ENCODE assay signal across 19 cellular contexts in the genomic region with DNA sequence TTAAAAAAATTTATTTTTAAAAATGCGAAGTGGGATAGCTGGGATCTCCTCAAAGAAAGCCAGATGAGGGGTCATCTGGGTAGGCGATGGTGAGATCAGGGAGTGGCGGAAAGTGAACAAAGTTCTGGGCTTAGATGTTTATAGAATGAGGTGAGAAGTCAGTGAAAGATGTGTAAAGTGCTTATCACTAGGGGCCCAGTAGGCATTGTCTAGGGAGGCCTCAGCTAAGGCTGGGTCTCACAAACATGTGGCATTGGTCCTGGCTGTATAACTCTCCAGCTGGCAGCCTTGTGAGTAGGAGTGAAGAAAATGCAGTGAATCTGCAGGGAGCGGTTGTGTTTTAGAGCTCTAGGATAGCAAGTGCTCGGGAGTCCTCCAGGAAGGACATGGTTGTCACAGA. TPM values are rescaled to one million over a fixed set of nuclear protein-coding genes. Genes with fewer than 3 reads are reported as not detected.
A peak's percentile ranks its signal among the peaks of the same experiment; 100 is the strongest.
DNase-seq lines count a peak whose midpoint lies in the region; ATAC-seq, FAIRE-seq and TF ChIP-seq lines count a peak whose summit lies in the region.
"Had no signal": no experiment of that assay in that cellular context is flagged by ENCODE, and none has a peak within 500 bp of the region (broad histone marks: within the 10 kb centered on the region; RNA-seq: fewer than 3 reads in every experiment).

No MANE protein-coding gene starts in this region.

- TF ChIP-seq CTCF in A549 (IDR thresholded peaks at IDR 0.05): no peak
- TF ChIP-seq CTCF in GM23338 (conservative IDR thresholded peaks at IDR 0.05; ENCODE audit: low read depth in 2 of 2): no peak
- TF ChIP-seq CTCF in H1 (IDR thresholded peaks at IDR 0.05; ENCODE audit: control extremely low read depth in 1 of 3, insufficient read depth in 1 of 3, low read depth in 1 of 3, low read length in 3 of 3): no peak
- TF ChIP-seq CTCF in mucosa of descending colon (IDR thresholded peaks at IDR 0.05): no peak

- H3K4me3 ChIP-seq in A549: no peak overlapping the region
- no peak overlapping the region for H3K4me3 ChIP-seq in GM23338
- no peak overlapping the region for H3K4me3 ChIP-seq in H1 (ENCODE audit: extremely low read depth in 1 of 4, insufficient read depth in 2 of 4, low read depth in 3 of 4, low read length in 4 of 4)
- H3K4me3 ChIP-seq in mucosa of descending colon: no peak overlapping the region
- H3K4me3 ChIP-seq: HAP-1 had no signal

- no peaks in the 10 kb centered on the region for H3K9me2 ChIP-seq in GM23338 (ENCODE audit: insufficient read depth)

- no peaks in the 10 kb centered on the region for H3K36me3 Mint-ChIP-seq in GM23338 (ENCODE audit: low read depth)

- no peak overlapping the region for H3K9ac ChIP-seq in H1 (replicated peaks in 1 of 4; ENCODE audit: extremely low read depth in 1 of 4, low read depth in 3 of 4, low read length in 3 of 4)

- TF ChIP-seq RAD21 in A549 (conservative IDR thresholded peaks at IDR 0.05 in 1 of 2, IDR thresholded peaks at IDR 0.05 in 1 of 2) (no peak), H1 (IDR thresholded peaks at IDR 0.05 in 1 of 2, conservative IDR thresholded peaks at IDR 0.05 in 1 of 2; ENCODE audit: low read depth in 2 of 2, low read length in 2 of 2) (no peak)

- H2BK120ac ChIP-seq in H1 (replicated peaks; ENCODE audit: low read depth, low read length): no peak overlapping the region

- H3K4me2 ChIP-seq in A549 (no peak overlapping the region), GM23338 (peak overlapping the region; percentile 49; the same call in 1 of the 2 replicates), H1 (ENCODE audit: insufficient read depth in 1 of 2, low read depth in 2 of 2, low read length in 2 of 2) (no peak overlapping the region; a peak in 1 of 4 replicates)

- H3K9me3 ChIP-seq in A549 (no peaks in the 10 kb centered on the region), H1 (ENCODE audit: insufficient read depth in 2 of 2, low read depth in 1 of 2, low read length in 1 of 2) (no peaks in the 10 kb centered on the region), mucosa of descending colon (no peaks in the 10 kb centered on the region)
- H3K9me3 ChIP-seq: BE2C, Caco-2, HAP-1 had no signal

- H3F3A ChIP-seq in GM23338 (replicated peaks; ENCODE audit: low read depth): no peaks in the 10 kb centered on the region

- WGBS in A549 (ENCODE audit: missing lambda C conversion rate): 94% methylated on average over 5 of the region's 5 CpGs
- 90 to 100% methylated on average over 1 to 5 of the region's 5 CpGs for WGBS in H1 (ENCODE audit: extremely low coverage in 1 of 2, insufficient coverage in 1 of 2, insufficient read length in 1 of 2, insufficient replicate concordance in 2 of 2, low coverage in 1 of 2, low lambda C conversion rate in 2 of 2, missing lambda C conversion rate in 1 of 2), 2 experiments

- no peak for DNase-seq in A549 (ENCODE audit: low read depth in 1 of 2, low spot score in 1 of 2)
- DNase-seq in GM23338 (ENCODE audit: low spot score): no peak
- DNase-seq in H1 (ENCODE audit: low read depth in 1 of 2, low spot score in 2 of 2): no peak
- DNase-seq in mucosa of descending colon: no peak
- DNase-seq in hippocampal formation (lab: John Stamatoyannopoulos, UW): no peak
- DNase-seq in caudate nucleus (lab: John Stamatoyannopoulos, UW): no peak
- no peak for DNase-seq in activated effector memory CD4-positive, alpha-beta T cell treated with anti-CD3 and anti-CD28 coated beads, Interleukin-2, amount 50 U/mL, for 16 hours
- DNase-seq: 8988T; BE2C; C1 segment of cervical spinal cord; Caco-2; CD4-positive, alpha-beta T cell; GDM1; IMR-90; KBM-7 had no signal

- no peak overlapping the region for H3K18ac ChIP-seq in H1 (ENCODE audit: extremely low read depth, low read length)

- H3K27me3 ChIP-seq in GM23338 (ENCODE audit: insufficient read depth): no peaks in the 10 kb centered on the region
- H3K27me3 ChIP-seq in H1 (replicated peaks in 1 of 4; ENCODE audit: control insufficient read depth in 3 of 4, extremely low read depth in 1 of 4, insufficient read depth in 3 of 4, low read length in 3 of 4): no peaks in the 10 kb centered on the region
- H3K27me3 ChIP-seq: BE2C had no signal

- no peak overlapping the region for H4K8ac ChIP-seq in H1 (ENCODE audit: extremely low read depth, insufficient read depth, low read length)

- no peak overlapping the region for H3K4me3 Mint-ChIP-seq in GM23338
- H3K4me3 Mint-ChIP-seq: CD4-positive, alpha-beta T cell had no signal

- no peak overlapping the region for H4K5ac ChIP-seq in H1 (ENCODE audit: insufficient read length, low read depth, low read length)

- H2AFZ ChIP-seq in GM23338 (no peak overlapping the region), H1 (ENCODE audit: low read length) (no peak overlapping the region)

- H2BK5ac ChIP-seq in H1 (ENCODE audit: low read depth, low read length): no peak overlapping the region

- H3K27ac ChIP-seq in A549: no peak overlapping the region
- no peak overlapping the region for H3K27ac ChIP-seq in GM23338 (ENCODE audit: low read depth)
- H3K27ac ChIP-seq in H1 (ENCODE audit: low read depth, low read length): no peak overlapping the region
- H3K27ac ChIP-seq in caudate nucleus (ENCODE audit: low read depth, low read length): no peak overlapping the region
- H3K27ac ChIP-seq: HL-60 had no signal

- no peak overlapping the region for H3K23ac ChIP-seq in H1 (ENCODE audit: insufficient read length)

- peak overlapping the region; percentile 65; the same call in 1 of the 2 replicates for H2AK5ac ChIP-seq in H1 (ENCODE audit: low read depth, low read length)

- H3K79me1 ChIP-seq in H1 (ENCODE audit: low read depth, low read length): peaks cover 10% of the 10 kb centered on the region

- H3K27ac Mint-ChIP-seq in GM23338: no peak overlapping the region
- H3K27ac Mint-ChIP-seq: CD4-positive, alpha-beta T cell had no signal

- TF ChIP-seq EP300 in A549 (IDR thresholded peaks at IDR 0.05) (no peak), H1 (IDR thresholded peaks at IDR 0.05; ENCODE audit: borderline replicate concordance in 1 of 2, low read depth in 2 of 2, low read length in 2 of 2) (no peak)

- TF ChIP-seq POLR2A in A549 (IDR thresholded peaks at IDR 0.05; ENCODE audit: low read length) (no peak), H1 (IDR thresholded peaks at IDR 0.05; ENCODE audit: control extremely low read depth in 1 of 2, low read depth in 2 of 2, low read length in 2 of 2) (no peak)

- H3K23me2 ChIP-seq in H1 (ENCODE audit: low read depth, low read length): no peaks in the 10 kb centered on the region

- POLR2A ChIA-PET in A549 (lab: Yijun Ruan, JAX) (no interaction called here), H1 (lab: Charles Lee; ENCODE audit: partially characterized antibody) (interaction anchor here (0.7 to 1.0 kb wide), 3 partner anchors 11 to 187 kb away, joined by 3 to 4 read pairs (median 3); no protein-coding TSS in a partner anchor)

- no peaks in the 10 kb centered on the region for H3K27me3 Mint-ChIP-seq in GM23338 (ENCODE audit: insufficient read depth, low read depth, poor library complexity)
- H3K27me3 Mint-ChIP-seq: CD4-positive, alpha-beta T cell had no signal

- no peak overlapping the region for H2BK12ac ChIP-seq in H1 (ENCODE audit: low read depth, low read length)

- H3K36me3 ChIP-seq in GM23338 (ENCODE audit: insufficient read depth) (no peaks in the 10 kb centered on the region), H1 (ENCODE audit: control insufficient read depth in 2 of 4, insufficient read depth in 4 of 4, low read length in 3 of 4) (no peaks in the 10 kb centered on the region), mucosa of descending colon (ENCODE audit: low read depth) (no peaks in the 10 kb centered on the region)
- H3K36me3 ChIP-seq: BE2C, HAP-1 had no signal

- H3K56ac ChIP-seq in H1 (replicated peaks; ENCODE audit: insufficient read length, low read depth, low read length): no peak overlapping the region

- no peak overlapping the region for H4K91ac ChIP-seq in H1 (replicated peaks; ENCODE audit: insufficient read length, low read length)

- H4K20me1 ChIP-seq in GM23338 (replicated peaks; ENCODE audit: insufficient read depth) (peaks cover 72% of the 10 kb centered on the region), H1 (replicated peaks in 1 of 2; ENCODE audit: control insufficient read depth in 1 of 2, insufficient read depth in 2 of 2, low read length in 2 of 2) (peaks cover 16 to 19% of the 10 kb centered on the region in 2 experiments)

- FAIRE-seq in A549 (lab: Jason Lieb, UNC) (no peak), H1 (lab: Jason Lieb, UNC) (no peak)
- FAIRE-seq: D721Med had no signal

- ATAC-seq in A549 (peak; percentile 32 to 34; a peak in 3 of 6 replicates), GM23338 (no peak), mucosa of descending colon (peak; percentile 43), HG03571 (IDR thresholded peaks at IDR 0.05; ENCODE audit: unreplicated experiment) (no peak)

- H3K4me1 Mint-ChIP-seq in GM23338: peaks cover 12% of the 10 kb centered on the region

- no peak overlapping the region for H3K4ac ChIP-seq in H1 (replicated peaks; ENCODE audit: insufficient read length, low read depth, low read length)

- no peak overlapping the region for H2BK15ac ChIP-seq in H1 (ENCODE audit: low read length)

- H3K4me1 ChIP-seq in A549 (peaks cover 53% of the 10 kb centered on the region), GM23338 (ENCODE audit: insufficient read depth) (peaks cover 47% of the 10 kb centered on the region), H1 (replicated peaks in 1 of 4; ENCODE audit: control insufficient read depth in 3 of 4, insufficient read depth in 4 of 4, low read length in 3 of 4) (peaks cover 0 to 10% (median 8%) of the 10 kb centered on the region in 4 experiments), mucosa of descending colon (ENCODE audit: low read depth) (peaks cover 12% of the 10 kb centered on the region)
- H3K4me1 ChIP-seq: HAP-1 had no signal

- intact Hi-C loops in mucosa of descending colon (cut with DNase I, micrococcal nuclease): no loop called here

- H2BK20ac ChIP-seq in H1 (ENCODE audit: low read length): no peak overlapping the region

- CTCF ChIA-PET in A549 (lab: Yijun Ruan, JAX): interaction anchor here (1.2 to 2.2 kb wide), 5 partner anchors 29 to 181 kb away, joined by 3 to 7 read pairs (median 5); no protein-coding TSS in a partner anchor
- CTCF ChIA-PET in H1 (lab: Charles Lee; ENCODE audit: partially characterized antibody): interaction anchor here (1.2 to 1.7 kb wide), 2 partner anchors 12 to 180 kb away, joined by 3 to 4 read pairs; no protein-coding TSS in a partner anchor

- H3K14ac ChIP-seq in H1 (ENCODE audit: insufficient read length): no peak overlapping the region

- H3K9me3 Mint-ChIP-seq in GM23338: no peaks in the 10 kb centered on the region
- H3K9me3 Mint-ChIP-seq: CD4-positive, alpha-beta T cell had no signal

- peaks cover 99% of the 10 kb centered on the region for H3K79me2 ChIP-seq in GM23338 (replicated peaks; ENCODE audit: insufficient read depth)
- peaks cover 52 to 100% of the 10 kb centered on the region in 2 experiments for H3K79me2 ChIP-seq in H1 (ENCODE audit: control insufficient read depth in 1 of 2, insufficient read depth in 2 of 2, low read length in 2 of 2)

RNA-seq across cellular contexts. Expression of gene ACSL3, which starts 10.5 kb away (rescaled TPM):
- polyA plus RNA-seq in A549 (2011; rRNA removed) (160 and 209 TPM in 2 replicates), A549 (2017; fragmentation: RNase III; extraction: RNeasy Plus Mini Kit Qiagen cat#74134 plus additional on column Dnase treatment) (89.1 to 142 TPM (median 128 TPM) in 3 replicates), GM23338 (2016; fragmentation: Nextera tagmentation; extraction: Ambion mirVana) (50.4 and 55.3 TPM in 2 replicates), H1 (2011; rRNA removed) (37.5 and 53.3 TPM in 2 replicates)
- polyA plus RNA-seq in A549 (2012; cell fraction: cytosol; rRNA removed): 35.0 and 40.1 TPM in 2 replicates
- polyA plus RNA-seq in A549 (2012; cell fraction: nucleus; rRNA removed): 48.9 and 60.2 TPM in 2 replicates
- polyA minus RNA-seq in A549 (2011; rRNA and poly(A)+ RNA removed): 149 and 161 TPM in 2 replicates
- 130 and 132 TPM in 2 replicates for total RNA-seq in GM23338 (2014; rRNA removed; shearing (Covaris generic))
- 94.0 and 98.1 TPM in 2 replicates for total RNA-seq in H1 (2021; fragmentation: NEBNext Ultra II Directional; extraction: Animal tissue kit (Norgen Biotek cat#: 25700))
- polyA plus RNA-seq in H1 (2011; cell fraction: cytosol; rRNA removed): 41.9 TPM
- polyA plus RNA-seq in H1 (2011; cell fraction: nucleus; rRNA removed): 45.3 TPM
- polyA plus RNA-seq in H1 (2012, experiment 1 of 2): 39.7 to 94.3 TPM (median 50.2 TPM) in 4 replicates
- 3.1 TPM for polyA plus RNA-seq in H1 (2012, experiment 2 of 2)
- polyA plus RNA-seq in H1 (2013, experiment 1 of 2): 108 TPM
- polyA plus RNA-seq in H1 (2013, experiment 2 of 2): 128 TPM
- polyA minus RNA-seq in H1 (2011; rRNA and poly(A)+ RNA removed): 147 and 157 TPM in 2 replicates
- polyA minus RNA-seq in H1 (2011; cell fraction: cytosol; rRNA and poly(A)+ RNA removed): 63.3 TPM
- polyA minus RNA-seq in H1 (2011; cell fraction: nucleus; rRNA and poly(A)+ RNA removed): 110 TPM
- total RNA-seq in mucosa of descending colon: 100 to 1,000 TPM in 1 of 3 donors, 10 to 100 TPM in 2; 77.2 to 108 (median 93.0) TPM

Comparison
In these comparisons a context has a peak if more than half of its experiments do, and no peak if none do; other contexts are left out.
1. ATAC-seq: peak in A549 (2 of 2) and mucosa of descending colon (single experiment); none in GM23338 (single experiment) and HG03571 (single experiment).